Comparison of ENCODE assay signal across 16 cellular contexts in the genomic region with DNA sequence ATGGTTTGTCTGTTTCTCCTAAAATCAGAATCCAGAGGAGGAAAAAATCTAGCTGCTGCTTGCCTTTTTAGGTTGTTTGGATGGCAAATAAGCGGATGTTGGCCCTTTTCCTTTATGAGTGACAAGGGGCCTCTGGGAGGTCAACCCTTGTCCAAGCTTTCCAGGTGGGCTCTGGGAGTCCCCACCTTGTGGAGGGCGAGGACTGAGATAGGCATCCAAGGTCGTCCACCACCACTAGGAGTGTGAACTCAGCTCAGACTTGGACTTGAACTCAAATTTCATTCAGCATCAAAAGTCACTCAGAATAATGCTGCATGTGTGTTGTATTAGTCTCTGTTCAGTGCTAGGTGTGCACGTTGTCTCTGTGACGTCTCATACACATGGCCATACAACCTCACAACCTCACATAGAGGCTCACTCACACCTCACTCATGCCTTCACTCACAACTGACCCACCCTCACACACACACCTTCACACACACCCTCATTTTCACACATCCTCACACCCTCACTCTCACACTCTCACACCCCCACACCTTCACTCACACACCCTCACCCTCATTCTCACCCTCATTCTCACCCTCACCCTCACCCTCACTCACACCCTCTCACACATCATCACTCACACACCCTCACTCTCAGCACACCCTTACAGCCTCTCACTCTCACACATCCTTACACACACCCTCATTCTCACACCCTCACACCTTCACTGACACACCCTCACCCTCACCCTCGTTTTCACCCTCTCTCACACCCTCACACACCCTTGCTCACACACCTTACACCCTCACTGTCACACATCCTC. TPM values are rescaled to one million over a fixed set of nuclear protein-coding genes. Genes with fewer than 3 reads are reported as not detected.
DNase-seq lines count a peak whose midpoint lies in the region; ATAC-seq lines count a peak whose summit lies in the region.
"Had no signal": no experiment of that assay in that cellular context is flagged by ENCODE, and none has a peak within 500 bp of the region (broad histone marks: within the 10 kb centered on the region; RNA-seq: fewer than 3 reads in every experiment).

No MANE protein-coding gene starts in this region.

- CTCF ChIA-PET in activated CD4-positive, alpha-beta T cell treated with anti-CD3 and anti-CD28 coated beads, Interleukin-2, amount 10 ng/mL, durations not matched to agents 7 days and 5 days (lab: Charles Lee): no interaction called here
- CTCF ChIA-PET in T-cell (lab: Charles Lee): no interaction called here

- ATAC-seq in T-cell (replicated peaks in 1 of 4) (no peak), HG03025 (IDR thresholded peaks at IDR 0.05; ENCODE audit: low FRiP score, unreplicated experiment) (no peak), GM19397 (IDR thresholded peaks at IDR 0.05; ENCODE audit: unreplicated experiment) (no peak)
- ATAC-seq: left ventricle myocardium superior had no signal

- peak overlapping the region; percentile 8 for H3K27ac ChIP-seq in cingulate gyrus (ENCODE audit: low read depth, low read length)

- no peak for DNase-seq in activated CD4-positive, alpha-beta T cell treated with anti-CD3 and anti-CD28 coated beads, Interleukin-2, amount 10 ng/mL, durations not matched to agents 7 days and 5 days
- no peak for DNase-seq in activated CD4-positive, alpha-beta T cell treated with anti-CD3 and anti-CD28 coated beads, Interleukin-2, amount 50 U/mL, for 1 hour
- DNase-seq in T-cell (no peak), HCEC 1CT (no peak)
- peak; percentile 17 for DNase-seq in stimulated activated CD8-positive, alpha-beta memory T cell treated with anti-CD3 and anti-CD28 coated beads, Interleukin-4, amount 100 ng/mL, for 48 hours
- DNase-seq: activated CD4-positive, alpha-beta T cell treated with anti-CD3 and anti-CD28 coated beads, Interleukin-2, amount 50 U/mL, for 4 hours; Caco-2; left ventricle myocardium superior; NCI-H510A treated with DMSO at 0.1 percent for 48 hours; stimulated activated CD4-positive, alpha-beta T cell treated with anti-CD3 and anti-CD28 coated beads, Interleukin-4, amount 100 ng/mL, for 4 hours; stimulated activated naive CD4-positive, alpha-beta T cell had no signal

- peak overlapping the region; percentile 31 for H3K27ac Mint-ChIP-seq in activated CD4-positive, alpha-beta T cell treated with anti-CD3 and anti-CD28 coated beads, Interleukin-2, amount 10 ng/mL, durations not matched to agents 7 days and 5 days
- H3K27ac Mint-ChIP-seq in T-cell: peak overlapping the region; percentile 5 to 48
- H3K27ac Mint-ChIP-seq: dendritic cell treated with granulocyte-macrophage colony-stimulating factor and Interleukin-4, amounts not matched to agents 40 ng/mL and 50 ng/mL, for 4 days had no signal

- H3K4me1 Mint-ChIP-seq in activated CD4-positive, alpha-beta T cell treated with anti-CD3 and anti-CD28 coated beads, Interleukin-2, amount 10 ng/mL, durations not matched to agents 7 days and 5 days: peaks cover 30% of the 10 kb centered on the region
- H3K4me1 Mint-ChIP-seq in T-cell: peaks cover 12 to 23% (median 18%) of the 10 kb centered on the region in 3 donors

- POLR2A ChIA-PET in activated CD4-positive, alpha-beta T cell treated with anti-CD3 and anti-CD28 coated beads, Interleukin-2, amount 10 ng/mL, durations not matched to agents 7 days and 5 days (lab: Charles Lee): no interaction called here
- POLR2A ChIA-PET in T-cell (lab: Charles Lee): no interaction called here

- peaks cover 60% of the 10 kb centered on the region for H3K36me3 Mint-ChIP-seq in activated CD4-positive, alpha-beta T cell treated with anti-CD3 and anti-CD28 coated beads, Interleukin-2, amount 10 ng/mL, durations not matched to agents 7 days and 5 days (ENCODE audit: low read depth)
- peaks cover 58% of the 10 kb centered on the region for H3K36me3 Mint-ChIP-seq in T-cell

- H3K27me3 Mint-ChIP-seq in activated CD4-positive, alpha-beta T cell treated with anti-CD3 and anti-CD28 coated beads, Interleukin-2, amount 10 ng/mL, durations not matched to agents 7 days and 5 days: no peaks in the 10 kb centered on the region
- no peaks in the 10 kb centered on the region for H3K27me3 Mint-ChIP-seq in T-cell
- H3K27me3 Mint-ChIP-seq: dendritic cell treated with granulocyte-macrophage colony-stimulating factor and Interleukin-4, amounts not matched to agents 40 ng/mL and 50 ng/mL, for 4 days had no signal

- H3K9me3 Mint-ChIP-seq in activated CD4-positive, alpha-beta T cell treated with anti-CD3 and anti-CD28 coated beads, Interleukin-2, amount 10 ng/mL, durations not matched to agents 7 days and 5 days: no peaks in the 10 kb centered on the region
- no peaks in the 10 kb centered on the region for H3K9me3 Mint-ChIP-seq in T-cell
- H3K9me3 Mint-ChIP-seq: dendritic cell treated with granulocyte-macrophage colony-stimulating factor and Interleukin-4, amounts not matched to agents 40 ng/mL and 50 ng/mL, for 4 days; nephron had no signal

- H3K4me3 Mint-ChIP-seq in activated CD4-positive, alpha-beta T cell treated with anti-CD3 and anti-CD28 coated beads, Interleukin-2, amount 10 ng/mL, durations not matched to agents 7 days and 5 days: no peak overlapping the region
- H3K4me3 Mint-ChIP-seq in T-cell: no peak overlapping the region
- H3K4me3 Mint-ChIP-seq: dendritic cell treated with granulocyte-macrophage colony-stimulating factor and Interleukin-4, amounts not matched to agents 40 ng/mL and 50 ng/mL, for 4 days; nephron had no signal

RNA-seq across cellular contexts. Expression of gene DYNLT1, which starts 18.0 kb away (rescaled TPM):
- total RNA-seq in activated CD4-positive, alpha-beta T cell treated with anti-CD3 and anti-CD28 coated beads, Interleukin-2, amount 10 ng/mL, durations not matched to agents 7 days and 5 days: 100 to 1,000 TPM in 1 of 2 experiments, 10 to 100 TPM in 1; 81.4 to 102 TPM
- total RNA-seq in T-cell: 100 to 1,000 TPM in 1 of 5 donors, 10 to 100 TPM in 4; 50.8 to 128 (median 59.5) TPM

RNA-seq across cellular contexts. Expression of gene SYTL3, which starts 23.3 kb away (rescaled TPM):
- total RNA-seq in activated CD4-positive, alpha-beta T cell treated with anti-CD3 and anti-CD28 coated beads, Interleukin-2, amount 10 ng/mL, durations not matched to agents 7 days and 5 days: 10 to 100 TPM; 25.8 to 26.9 TPM
- total RNA-seq in T-cell: 10 to 100 TPM; 14.4 to 45.6 (median 22.9) TPM
